In genomic region chr2:200064879-200065278, GRCh38 we compare ENCODE assay signal across 1 cellular context.
TF ChIP-seq lines count a peak whose summit lies in the region.

No MANE protein-coding gene starts in this region.

TF ChIP-seq in HepG2, 621 proteins besides CTCF, POLR2A, EP300 and RAD21 (continued from another document):
- TF ChIP-seq CEBPZ (IDR thresholded peaks at IDR 0.05; ENCODE audit: low read length) (no peak), KDM5B (CRISPR knock-in tag; IDR thresholded peaks at IDR 0.05; ENCODE audit: borderline replicate concordance) (no peak), TFAP4 (IDR thresholded peaks at IDR 0.05; ENCODE audit: borderline replicate concordance, low read depth) (no peak), TRAFD1 (CRISPR knock-in tag; IDR thresholded peaks at IDR 0.05; ENCODE audit: borderline replicate concordance) (no peak), DNMT3B (CRISPR knock-in tag; conservative IDR thresholded peaks at IDR 0.05) (no peak), ZNF253 (CRISPR knock-in tag; IDR thresholded peaks at IDR 0.05; ENCODE audit: borderline replicate concordance) (no peak), LCORL (IDR thresholded peaks at IDR 0.05) (0 out of 2 replicates have a peak, but pooled peaks have one; percentile 30), LCORL (CRISPR knock-in tag; IDR thresholded peaks at IDR 0.05) (no peak), ZNF691 (CRISPR knock-in tag; IDR thresholded peaks at IDR 0.05; ENCODE audit: borderline replicate concordance, low read depth) (no peak), RAD51 (IDR thresholded peaks at IDR 0.05; ENCODE audit: borderline replicate concordance) (0 out of 2 replicates have a peak, but pooled peaks have one; percentile 21), ZNF30 (CRISPR knock-in tag; IDR thresholded peaks at IDR 0.05) (no peak), TARDBP (CRISPR knock-in tag; IDR thresholded peaks at IDR 0.05) (no peak), ZNF451 (CRISPR knock-in tag; IDR thresholded peaks at IDR 0.05) (no peak), CHD2 (IDR thresholded peaks at IDR 0.05; ENCODE audit: low read depth, low read length) (no peak), POGK (CRISPR knock-in tag; conservative IDR thresholded peaks at IDR 0.05) (no peak), MAX (IDR thresholded peaks at IDR 0.05) (no peak), ZNF619 (CRISPR knock-in tag; IDR thresholded peaks at IDR 0.05) (no peak), SOX6 (IDR thresholded peaks at IDR 0.05) (0 out of 2 replicates have a peak, but pooled peaks have one; percentile 37), SOX6 (CRISPR knock-in tag; IDR thresholded peaks at IDR 0.05) (no peak)
